ENCODE assay signal across 13 cellular contexts in the genomic region with DNA sequence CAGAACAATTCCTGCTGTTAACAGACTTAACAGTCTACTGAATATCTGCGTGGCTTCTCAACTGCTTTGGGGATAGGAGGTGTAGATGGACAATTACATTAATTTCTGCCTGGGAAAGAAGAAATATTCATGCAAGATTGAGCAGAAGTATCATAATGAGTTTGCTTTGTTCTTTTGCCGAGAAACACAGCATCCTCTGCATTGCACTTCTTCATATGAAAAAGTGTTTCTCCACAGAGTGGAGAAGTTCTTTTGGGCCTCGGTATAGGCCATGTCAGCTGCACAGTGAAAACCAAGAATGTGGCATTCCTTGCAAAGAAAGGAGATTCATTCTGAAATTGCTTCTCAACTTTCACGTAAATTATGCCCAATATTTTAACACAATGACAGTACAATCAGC. TPM values are rescaled to one million over a fixed set of nuclear protein-coding genes. Genes with fewer than 3 reads are reported as not detected.
DNase-seq lines count a peak whose midpoint lies in the region; ATAC-seq lines count a peak whose summit lies in the region.
"Had no signal": no experiment of that assay in that cellular context is flagged by ENCODE, and none has a peak within 500 bp of the region (broad histone marks: within the 10 kb centered on the region; RNA-seq: fewer than 3 reads in every experiment).

No MANE protein-coding gene starts in this region.

- POLR2A ChIA-PET in naive thymus-derived CD8-positive, alpha-beta T cell (lab: Charles Lee), result no interaction called here

- no peak overlapping the region for H3K4me3 Mint-ChIP-seq in naive thymus-derived CD8-positive, alpha-beta T cell
- H3K4me3 Mint-ChIP-seq: brain had no signal

- peaks cover 0 to 7% (median 0%) of the 10 kb centered on the region in 4 donors for H3K4me1 Mint-ChIP-seq in naive thymus-derived CD8-positive, alpha-beta T cell

- ATAC-seq in GM18868 (IDR thresholded peaks at IDR 0.05; ENCODE audit: unreplicated experiment), result peak; percentile 82
- peak; percentile 52 for ATAC-seq in GM21825 (IDR thresholded peaks at IDR 0.05; ENCODE audit: unreplicated experiment)
- ATAC-seq in HG03457 (IDR thresholded peaks at IDR 0.05; ENCODE audit: unreplicated experiment), result peak; percentile 63
- no peak for ATAC-seq in naive thymus-derived CD8-positive, alpha-beta T cell
- no peak for ATAC-seq in HG02981 (IDR thresholded peaks at IDR 0.05; ENCODE audit: unreplicated experiment)
- ATAC-seq: right cardiac atrium had no signal

- no peaks in the 10 kb centered on the region for H3K9me3 Mint-ChIP-seq in naive thymus-derived CD8-positive, alpha-beta T cell

- DNase-seq in CD1c-positive myeloid dendritic cell (ENCODE audit: extremely low spot score) (peak; percentile 24), HK-2 (ENCODE audit: unreplicated experiment) (no peak), HPDE6-E6E7 (ENCODE audit: extremely low spot score) (no peak)
- DNase-seq in naive thymus-derived CD8-positive, alpha-beta T cell, result no peak
- DNase-seq: activated CD4-positive, CD25-positive, alpha-beta regulatory T cell; head of caudate nucleus; left cardiac atrium; right cardiac atrium had no signal

- H3K36me3 Mint-ChIP-seq in naive thymus-derived CD8-positive, alpha-beta T cell, result peaks cover 0 to 1% (median 0%) of the 10 kb centered on the region in 3 donors
- H3K36me3 Mint-ChIP-seq: brain had no signal

- H3K27me3 Mint-ChIP-seq in naive thymus-derived CD8-positive, alpha-beta T cell, result peaks cover 3 to 7% (median 4%) of the 10 kb centered on the region in 5 donors
- H3K27me3 Mint-ChIP-seq: brain had no signal

- no peak overlapping the region for H3K27ac Mint-ChIP-seq in naive thymus-derived CD8-positive, alpha-beta T cell
- H3K27ac Mint-ChIP-seq: brain had no signal

RNA-seq across cellular contexts. Expression of gene SNX2, which starts 17.6 kb away (rescaled TPM):
- 10 to 100 TPM; 58.2 to 72.2 TPM for total RNA-seq in naive thymus-derived CD8-positive, alpha-beta T cell
- polyA plus RNA-seq in naive thymus-derived CD8-positive, alpha-beta T cell, result 10 to 100 TPM; 47.6 to 76.5 (median 58.0) TPM

Comparison
In these comparisons a context has a peak if more than half of its experiments do, and no peak if none do; other contexts are left out.
1. ATAC-seq: peak in GM18868 (single experiment), GM21825 (single experiment) and HG03457 (single experiment); none in naive thymus-derived CD8-positive, alpha-beta T cell (0 of 2) and HG02981 (single experiment).